In genomic region chr12:85469158-85470086, GRCh38 we compare ENCODE assay signal across 8 cellular contexts.
DNase-seq lines count a peak whose midpoint lies in the region; ATAC-seq and TF ChIP-seq lines count a peak whose summit lies in the region.
"Not testable (repeated sequence)": the region's sequence is repeated elsewhere in the genome, so short reads cannot be mapped to it uniquely, and the experiment has no call there.

No MANE protein-coding gene starts in this region.

- not testable (repeated sequence) for H3K9me2 ChIP-seq in DOHH2 (replicated peaks; ENCODE audit: control insufficient read depth, low read length); Loucy (replicated peaks; ENCODE audit: low read depth, low read length); OCI-LY7 (ENCODE audit: insufficient read depth, low read length)

- H3K4me3 ChIP-seq in DOHH2 (ENCODE audit: low read length) (peak overlapping the region; percentile 49), Loucy (ENCODE audit: low read length, poor library complexity, severe bottlenecking) (peak overlapping the region; percentile 54), colonic mucosa (peak overlapping the region; percentile 21), iPS-18a (ENCODE audit: low read length) (peak overlapping the region; percentile 40), neural progenitor cell (peak overlapping the region; percentile 30)
- not testable (repeated sequence) for H3K4me3 ChIP-seq in OCI-LY7 (ENCODE audit: low read depth, low read length, poor library complexity, severe bottlenecking); thyroid gland (replicated peaks in 1 of 3)

- not testable (repeated sequence) for H3K27me3 Mint-ChIP-seq in activated CD8-positive, alpha-beta T cell treated with anti-CD3 and anti-CD28 coated beads, Interleukin-2, amount 10 ng/mL, durations not matched to agents 7 days and 5 days (ENCODE audit: low read depth); neural progenitor cell (ENCODE audit: insufficient read depth, low read depth)

- not testable (repeated sequence) for H4K20me1 ChIP-seq in DOHH2 (ENCODE audit: control insufficient read depth, insufficient read depth, low read depth, low read length); Loucy (ENCODE audit: insufficient read depth, low read length, poor library complexity, severe bottlenecking); OCI-LY7 (ENCODE audit: insufficient read depth, low read length); neural progenitor cell (ENCODE audit: low read depth)

- not testable (repeated sequence) for H3K9me3 ChIP-seq in DOHH2 (ENCODE audit: control insufficient read depth, insufficient read depth, low read length); Loucy (ENCODE audit: insufficient read depth, low read depth, low read length); OCI-LY7 (ENCODE audit: low read length); colonic mucosa; iPS-18a (ENCODE audit: control insufficient read depth, low read depth, low read length); neural progenitor cell (ENCODE audit: low read depth); thyroid gland

- not testable (repeated sequence) for H3K36me3 ChIP-seq in DOHH2 (ENCODE audit: control insufficient read depth, low read length); Loucy (ENCODE audit: insufficient read depth, low read length); OCI-LY7 (ENCODE audit: insufficient read depth, low read length); colonic mucosa; iPS-18a (ENCODE audit: control insufficient read depth, low read depth, low read length); neural progenitor cell; thyroid gland

- TF ChIP-seq POLR2A in thyroid gland (IDR thresholded peaks at IDR 0.05): not testable (repeated sequence)

- CTCF ChIA-PET in OCI-LY7 (lab: Charles Lee; ENCODE audit: unreplicated experiment): not testable (repeated sequence)
- CTCF ChIA-PET in activated CD8-positive, alpha-beta T cell treated with anti-CD3 and anti-CD28 coated beads, Interleukin-2, amount 10 ng/mL, durations not matched to agents 7 days and 5 days (lab: Charles Lee): interaction anchor here (0.9 to 1.6 kb wide), 8 partner anchors 11 to 451 kb away, joined by 3 to 16 read pairs (median 5); no protein-coding TSS in a partner anchor

- not testable (repeated sequence) for TF ChIP-seq CTCF in DOHH2 (IDR thresholded peaks at IDR 0.05; ENCODE audit: low read depth, low read length, poor library complexity, severe bottlenecking); Loucy (conservative IDR thresholded peaks at IDR 0.05; ENCODE audit: low read length); OCI-LY7 (conservative IDR thresholded peaks at IDR 0.05; ENCODE audit: low read length); colonic mucosa (IDR thresholded peaks at IDR 0.05); neural progenitor cell (IDR thresholded peaks at IDR 0.05); thyroid gland (IDR thresholded peaks at IDR 0.05)

- not testable (repeated sequence) for H3K27ac ChIP-seq in DOHH2 (ENCODE audit: low read depth, low read length); OCI-LY7 (ENCODE audit: low read depth, low read length, poor library complexity, severe bottlenecking); colonic mucosa; iPS-18a (ENCODE audit: low read length); neural progenitor cell
- peak overlapping the region in 2 of 3 donors; percentile 10 to 11 for H3K27ac ChIP-seq in thyroid gland

- intact Hi-C loops in OCI-LY7 (cut with micrococcal nuclease; ENCODE audit: unreplicated experiment): loop anchor here (5.0 to 10.0 kb wide), 2 partner anchors 105 to 403 kb away; partner anchors contain the start of gene NTS
- intact Hi-C loops in colonic mucosa (cut with DNase I): loop anchor here (5.0 kb wide), 2 partner anchors 398 to 448 kb away; no protein-coding TSS in a partner anchor
- intact Hi-C loops in thyroid gland (cut with DNase I): loop anchor here (5.0 kb wide), 1 partner anchor 403 kb away; the partner anchor contains the start of gene NTS

- H3F3A ChIP-seq in DOHH2 (ENCODE audit: control insufficient read depth, insufficient read depth); Loucy (ENCODE audit: low read depth); neural progenitor cell (ENCODE audit: low read depth): not testable (repeated sequence)

- not testable (repeated sequence) for H3K36me3 Mint-ChIP-seq in activated CD8-positive, alpha-beta T cell treated with anti-CD3 and anti-CD28 coated beads, Interleukin-2, amount 10 ng/mL, durations not matched to agents 7 days and 5 days (ENCODE audit: low read depth); neural progenitor cell

- POLR2A ChIA-PET in OCI-LY7 (lab: Charles Lee); activated CD8-positive, alpha-beta T cell treated with anti-CD3 and anti-CD28 coated beads, Interleukin-2, amount 10 ng/mL, durations not matched to agents 7 days and 5 days (lab: Charles Lee): not testable (repeated sequence)

- not testable (repeated sequence) for ATAC-seq in activated CD8-positive, alpha-beta T cell treated with anti-CD3 and anti-CD28 coated beads, Interleukin-2, amount 10 ng/mL, durations not matched to agents 7 days and 5 days

- H3K79me2 ChIP-seq in DOHH2 (ENCODE audit: control insufficient read depth, low read length); Loucy (ENCODE audit: insufficient read depth, low read length); OCI-LY7 (ENCODE audit: insufficient read depth, low read depth, low read length); neural progenitor cell (ENCODE audit: low read depth): not testable (repeated sequence)

- H3K4me3 Mint-ChIP-seq in activated CD8-positive, alpha-beta T cell treated with anti-CD3 and anti-CD28 coated beads, Interleukin-2, amount 10 ng/mL, durations not matched to agents 7 days and 5 days: peak overlapping the region; percentile 71
- peak overlapping the region; percentile 73 for H3K4me3 Mint-ChIP-seq in neural progenitor cell

- peak overlapping the region; percentile 53 for H3K27ac Mint-ChIP-seq in activated CD8-positive, alpha-beta T cell treated with anti-CD3 and anti-CD28 coated beads, Interleukin-2, amount 10 ng/mL, durations not matched to agents 7 days and 5 days
- peak overlapping the region; percentile 57 for H3K27ac Mint-ChIP-seq in neural progenitor cell

- 21 to 28% methylated on average over 5 of the region's 5 CpGs for WGBS in thyroid gland, 2 donors

- peaks cover 18% of the 10 kb centered on the region for H3K4me1 Mint-ChIP-seq in activated CD8-positive, alpha-beta T cell treated with anti-CD3 and anti-CD28 coated beads, Interleukin-2, amount 10 ng/mL, durations not matched to agents 7 days and 5 days (ENCODE audit: low read depth)
- peaks cover 12% of the 10 kb centered on the region for H3K4me1 Mint-ChIP-seq in neural progenitor cell

- peak; percentile 4 for DNase-seq in OCI-LY7 (ENCODE audit: low spot score)
- DNase-seq in activated CD8-positive, alpha-beta T cell treated with anti-CD3 and anti-CD28 coated beads, Interleukin-2, amount 10 ng/mL, durations not matched to agents 7 days and 5 days; colonic mucosa: not testable (repeated sequence)
- DNase-seq in neural progenitor cell (ENCODE audit: low spot score): peak; percentile 36
- peak; percentile 9 to 10 for DNase-seq in thyroid gland

- H2AFZ ChIP-seq in Loucy (ENCODE audit: low read length) (peak overlapping the region; percentile 48), OCI-LY7 (ENCODE audit: low read length) (peak overlapping the region; percentile 64), neural progenitor cell (replicated peaks) (peak overlapping the region; percentile 75)

- H3K4me2 ChIP-seq in DOHH2 (ENCODE audit: low read length) (peak overlapping the region; percentile 61), Loucy (ENCODE audit: low read depth, low read length, poor library complexity, severe bottlenecking) (peak overlapping the region; percentile 65), OCI-LY7 (ENCODE audit: low read length) (peak overlapping the region; percentile 12; the same call in 1 of the 2 replicates), neural progenitor cell (peak overlapping the region; percentile 62)

- not testable (repeated sequence) for H3K9me3 Mint-ChIP-seq in activated CD8-positive, alpha-beta T cell treated with anti-CD3 and anti-CD28 coated beads, Interleukin-2, amount 10 ng/mL, durations not matched to agents 7 days and 5 days (ENCODE audit: insufficient read depth); neural progenitor cell

- H3K27me3 ChIP-seq in DOHH2 (ENCODE audit: control insufficient read depth, low read length); Loucy (ENCODE audit: insufficient read depth, low read length, poor library complexity, severe bottlenecking); colonic mucosa; iPS-18a (ENCODE audit: control insufficient read depth, insufficient read depth, low read length); neural progenitor cell; thyroid gland: not testable (repeated sequence)

- H3K4me1 ChIP-seq in DOHH2 (ENCODE audit: control insufficient read depth, low read length) (peaks cover 30% of the 10 kb centered on the region), Loucy (ENCODE audit: insufficient read depth, low read length, poor library complexity, severe bottlenecking) (peaks cover 48% of the 10 kb centered on the region), iPS-18a (ENCODE audit: control insufficient read depth, low read depth, low read length) (peaks cover 11% of the 10 kb centered on the region), neural progenitor cell (peaks cover 11% of the 10 kb centered on the region)
- H3K4me1 ChIP-seq in OCI-LY7 (ENCODE audit: insufficient read depth, low read length, poor library complexity, severe bottlenecking); colonic mucosa; thyroid gland: not testable (repeated sequence)

- not testable (repeated sequence) for BruUV-seq in OCI-LY7 (replicated peaks; lab: Mats Ljungman, UMichigan)

- H3K9ac ChIP-seq in Loucy (ENCODE audit: low read depth, low read length, poor library complexity, severe bottlenecking); colonic mucosa (ENCODE audit: low read depth in 2 of 2, low read length in 2 of 2); iPS-18a (ENCODE audit: low read length); neural progenitor cell: not testable (repeated sequence)

Comparison
In these comparisons a context has a peak if more than half of its experiments do, and no peak if none do; other contexts are left out.
1. H3K4me2 ChIP-seq: peak in every context shown above with its lines; median percentile 65 in Loucy; 62 in neural progenitor cell; 61 in DOHH2; 12 in OCI-LY7.